26 cellular contexts compared by ENCODE assay signal in the genomic region with DNA sequence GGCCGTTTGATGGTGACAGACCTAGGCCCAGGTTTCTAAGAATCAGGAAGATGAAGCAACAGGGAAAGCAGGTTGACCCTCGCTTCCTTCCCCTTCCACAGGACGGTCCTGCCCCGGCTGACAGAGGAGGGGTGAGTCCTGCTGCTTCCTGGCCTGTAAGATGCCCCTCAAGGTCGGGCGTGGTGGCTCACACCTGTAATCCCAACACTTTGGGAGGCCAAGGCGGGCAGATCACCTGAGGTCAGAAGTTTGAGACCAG. TPM values are rescaled to one million over a fixed set of nuclear protein-coding genes. Genes with fewer than 3 reads are reported as not detected.
"Had no signal": no experiment of that assay in that cellular context is flagged by ENCODE, and none has a peak within 500 bp of the region (broad histone marks: within the 10 kb centered on the region; RNA-seq: fewer than 3 reads in every experiment).

No MANE protein-coding gene starts in this region.

- H3K9me3 ChIP-seq: heart right ventricle, psoas muscle, right lobe of liver, testis, tibial nerve, upper lobe of right lung, vagina had no signal

- H3K9me3 Mint-ChIP-seq: naive B cell; nephron; stimulated activated naive B cell treated with anti-CD40 and anti-IgM and Interleukin-4, amounts not matched to agents 10 μg/mL and 1 μg/mL and 100 μg/mL, for 72 hours; stimulated activated naive CD8-positive, alpha-beta T cell treated with anti-CD3 and anti-CD28 coated beads, Interleukin-15, amount 100 ng/mL, for 72 hours had no signal

- H3K4me3 ChIP-seq: dorsolateral prefrontal cortex, heart right ventricle, psoas muscle, right lobe of liver, testis, tibial nerve, upper lobe of right lung, vagina had no signal

- H3K36me3 Mint-ChIP-seq: naive B cell; stimulated activated naive B cell treated with anti-CD40 and anti-IgM and Interleukin-4, amounts not matched to agents 10 μg/mL and 1 μg/mL and 100 μg/mL, for 72 hours had no signal

- H3K27me3 ChIP-seq: dorsolateral prefrontal cortex, right lobe of liver, testis, tibial nerve, upper lobe of right lung, vagina had no signal

- H3K27ac ChIP-seq: heart right ventricle, psoas muscle, right lobe of liver, testis, upper lobe of right lung, vagina had no signal

- H3K36me3 ChIP-seq: heart right ventricle, right lobe of liver, tibial nerve, upper lobe of right lung, vagina had no signal

- H3K27ac Mint-ChIP-seq: naive B cell; stimulated activated naive B cell treated with anti-CD40 and anti-IgM and Interleukin-4, amounts not matched to agents 10 μg/mL and 1 μg/mL and 100 μg/mL, for 72 hours had no signal

- ATAC-seq: esophagus mucosa; heart right ventricle; psoas muscle; stimulated activated naive B cell treated with anti-CD40 and anti-IgM and Interleukin-4, amounts not matched to agents 10 μg/mL and 1 μg/mL and 100 μg/mL, for 72 hours; stimulated activated naive CD8-positive, alpha-beta T cell treated with anti-CD3 and anti-CD28 coated beads, Interleukin-15, amount 100 ng/mL, for 72 hours; upper lobe of right lung had no signal

- H3K4me1 Mint-ChIP-seq: naive B cell; stimulated activated naive B cell treated with anti-CD40 and anti-IgM and Interleukin-4, amounts not matched to agents 10 μg/mL and 1 μg/mL and 100 μg/mL, for 72 hours; stimulated activated naive CD8-positive, alpha-beta T cell treated with anti-CD3 and anti-CD28 coated beads, Interleukin-15, amount 100 ng/mL, for 72 hours had no signal

- H3K4me3 Mint-ChIP-seq: naive B cell; nephron; stimulated activated naive B cell treated with anti-CD40 and anti-IgM and Interleukin-4, amounts not matched to agents 10 μg/mL and 1 μg/mL and 100 μg/mL, for 72 hours; stimulated activated naive CD8-positive, alpha-beta T cell treated with anti-CD3 and anti-CD28 coated beads, Interleukin-15, amount 100 ng/mL, for 72 hours had no signal

- DNase-seq: dorsolateral prefrontal cortex; effector CD8-positive, alpha-beta T cell; heart right ventricle; hypothalamus; kidney glomerular epithelial cell; mesendoderm; naive B cell; psoas muscle; retina; stimulated activated CD4-positive, alpha-beta T cell treated with anti-CD3 and anti-CD28 coated beads, Interleukin-2, amount 100 ng/mL, for 24 hours; stimulated activated CD4-positive, alpha-beta T cell treated with anti-CD3 and anti-CD28 coated beads, Interleukin-4, amount 100 ng/mL, for 4 hours; stimulated activated naive B cell treated with anti-CD40 and anti-IgM and Interleukin-4, amounts not matched to agents 10 μg/mL and 1 μg/mL and 100 μg/mL, for 72 hours; stimulated activated naive CD8-positive, alpha-beta T cell treated with anti-CD3 and anti-CD28 coated beads, Interleukin-15, amount 100 ng/mL, for 72 hours; testis; upper lobe of right lung had no signal

- FAIRE-seq: endometrium, frontal cortex, islet of Langerhans had no signal

RNA-seq across cellular contexts. Expression of a gene that starts 9.7 kb away (rescaled TPM):
- total RNA-seq: esophagus mucosa, fibroblast of lung, glomerular endothelial cell, lung microvascular endothelial cell, upper lobe of right lung, vagina had no signal
- polyA plus RNA-seq: fibroblast of lung had no signal

RNA-seq across cellular contexts. Expression of a gene that starts 33.7 kb away (rescaled TPM):
- total RNA-seq: lung microvascular endothelial cell had no signal

RNA-seq across cellular contexts. Expression of a gene that starts 52.0 kb away (rescaled TPM):
- total RNA-seq: frontal cortex, glomerular endothelial cell had no signal
